Comparison of ENCODE assay signal across 21 cellular contexts in genomic region chr4:6242271-6243029, GRCh38. TPM values are rescaled to one million over a fixed set of nuclear protein-coding genes. Genes with fewer than 3 reads are reported as not detected.
A peak's percentile ranks its signal among the peaks of the same experiment; 100 is the strongest.
DNase-seq lines count a peak whose midpoint lies in the region; ATAC-seq and TF ChIP-seq lines count a peak whose summit lies in the region.
"Had no signal": no experiment of that assay in that cellular context is flagged by ENCODE, and none has a peak within 500 bp of the region (broad histone marks: within the 10 kb centered on the region; RNA-seq: fewer than 3 reads in every experiment).

No MANE protein-coding gene starts in this region.

- H3K27ac Mint-ChIP-seq in endodermal cell (no peak overlapping the region), glutamatergic neuron (ENCODE audit: unreplicated experiment) (no peak overlapping the region)
- no peak overlapping the region for H3K27ac Mint-ChIP-seq in stimulated activated effector memory CD8-positive, alpha-beta T cell treated with anti-CD3 and anti-CD28 coated beads, Interleukin-12 subunit alpha, Interleukin-12 subunit beta, amount 100 ng/mL, for 72 hours
- H3K27ac Mint-ChIP-seq: CD4-positive, alpha-beta memory T cell; GM23338; H9 had no signal

- 83 to 85% methylated on average over 8 to 11 of the region's 12 CpGs for WGBS in endodermal cell (ENCODE audit: insufficient coverage in 1 of 2, insufficient read length in 1 of 2), 2 experiments

- peak; percentile 41 for DNase-seq in endodermal cell
- DNase-seq in glutamatergic neuron: peak; percentile 1
- peak; percentile 76 for DNase-seq in posterior vena cava (ENCODE audit: low spot score)
- no peak for DNase-seq in stimulated activated effector memory CD8-positive, alpha-beta T cell treated with anti-CD3 and anti-CD28 coated beads, Interleukin-12 subunit alpha, Interleukin-12 subunit beta, amount 100 ng/mL, for 72 hours (ENCODE audit: low spot score in 2 of 2)
- DNase-seq in SHP77 treated with DMSO at 0.1 percent for 48 hours (lab: John Stamatoyannopoulos, UW): no peak
- DNase-seq in SW 1271 (lab: John Stamatoyannopoulos, UW): no peak
- DNase-seq in NOMO-1 (lab: John Stamatoyannopoulos, UW; ENCODE audit: unreplicated experiment in 2 of 2): no peak
- DNase-seq: C1 segment of cervical spinal cord; Calu3; CD4-positive, alpha-beta memory T cell; COR-L47; DMS53; DMS79 treated with DMSO at 0.1 percent for 48 hours; GF-D8; H9 had no signal

- no peak overlapping the region for H3K9ac ChIP-seq in endodermal cell (ENCODE audit: extremely low read depth, low read length, poor library complexity, severe bottlenecking)

- H3K36me3 ChIP-seq in endodermal cell (ENCODE audit: control insufficient read depth, insufficient read depth, low read length): no peaks in the 10 kb centered on the region

- H3K36me3 Mint-ChIP-seq in endodermal cell (ENCODE audit: low read depth) (no peaks in the 10 kb centered on the region), glutamatergic neuron (ENCODE audit: unreplicated experiment) (peaks cover 12% of the 10 kb centered on the region)
- H3K36me3 Mint-ChIP-seq in stimulated activated effector memory CD8-positive, alpha-beta T cell treated with anti-CD3 and anti-CD28 coated beads, Interleukin-12 subunit alpha, Interleukin-12 subunit beta, amount 100 ng/mL, for 72 hours: no peaks in the 10 kb centered on the region

- no peak overlapping the region for H3K4me3 ChIP-seq in endodermal cell (ENCODE audit: low read length)
- H3K4me3 ChIP-seq: GM23338 had no signal

- TF ChIP-seq CTCF in endodermal cell (conservative IDR thresholded peaks at IDR 0.05) (no peak), glutamatergic neuron (IDR thresholded peaks at IDR 0.05; ENCODE audit: partially characterized antibody, unreplicated experiment) (no peak)

- peaks cover 4% of the 10 kb centered on the region for H3K9me3 Mint-ChIP-seq in endodermal cell
- peaks cover 5% of the 10 kb centered on the region for H3K9me3 Mint-ChIP-seq in glutamatergic neuron (ENCODE audit: unreplicated experiment)
- H3K9me3 Mint-ChIP-seq in stimulated activated effector memory CD8-positive, alpha-beta T cell treated with anti-CD3 and anti-CD28 coated beads, Interleukin-12 subunit alpha, Interleukin-12 subunit beta, amount 100 ng/mL, for 72 hours: peaks cover 6% of the 10 kb centered on the region

- peak; percentile 37 for ATAC-seq in stimulated activated effector memory CD8-positive, alpha-beta T cell treated with anti-CD3 and anti-CD28 coated beads, Interleukin-12 subunit alpha, Interleukin-12 subunit beta, amount 100 ng/mL, for 72 hours
- no peak for ATAC-seq in HG02759 (IDR thresholded peaks at IDR 0.05; ENCODE audit: unreplicated experiment)
- ATAC-seq: GM23338, HCT116 had no signal

- H3K4me3 Mint-ChIP-seq in endodermal cell (no peak overlapping the region), glutamatergic neuron (ENCODE audit: unreplicated experiment) (no peak overlapping the region)
- no peak overlapping the region for H3K4me3 Mint-ChIP-seq in stimulated activated effector memory CD8-positive, alpha-beta T cell treated with anti-CD3 and anti-CD28 coated beads, Interleukin-12 subunit alpha, Interleukin-12 subunit beta, amount 100 ng/mL, for 72 hours
- H3K4me3 Mint-ChIP-seq: CD4-positive, alpha-beta memory T cell; GM23338; H9 had no signal

- H3K27ac ChIP-seq in endodermal cell (ENCODE audit: low read depth, low read length): no peak overlapping the region

- H3K27me3 Mint-ChIP-seq in endodermal cell (ENCODE audit: insufficient read depth) (peaks cover 33% of the 10 kb centered on the region), glutamatergic neuron (ENCODE audit: unreplicated experiment) (peaks cover 8% of the 10 kb centered on the region)

- H3K4me1 ChIP-seq in endodermal cell (ENCODE audit: control insufficient read depth, insufficient read depth, low read length): no peaks in the 10 kb centered on the region

- no peaks in the 10 kb centered on the region for H3K27me3 ChIP-seq in endodermal cell (ENCODE audit: control insufficient read depth, insufficient read depth, low read length, poor library complexity, severe bottlenecking)

- peaks cover 2% of the 10 kb centered on the region for H3K4me1 Mint-ChIP-seq in endodermal cell
- H3K4me1 Mint-ChIP-seq in glutamatergic neuron (ENCODE audit: low read depth, unreplicated experiment): peaks cover 1% of the 10 kb centered on the region
- peaks cover 8% of the 10 kb centered on the region for H3K4me1 Mint-ChIP-seq in stimulated activated effector memory CD8-positive, alpha-beta T cell treated with anti-CD3 and anti-CD28 coated beads, Interleukin-12 subunit alpha, Interleukin-12 subunit beta, amount 100 ng/mL, for 72 hours
- H3K4me1 Mint-ChIP-seq: H9 had no signal

- H3K9me3 ChIP-seq in endodermal cell (ENCODE audit: control insufficient read depth, low read length): peaks cover 14% of the 10 kb centered on the region

- intact Hi-C loops in posterior vena cava (cut with DNase I): no loop called here

RNA-seq across cellular contexts. Expression of gene WFS1, which starts 27.2 kb away (rescaled TPM):
- total RNA-seq in endodermal cell (10 to 100 TPM; 25.3 to 26.1 TPM), glutamatergic neuron (ENCODE audit: unreplicated experiment) (30.4 TPM), posterior vena cava (10 to 100 TPM; 48.9 to 52.6 TPM)
- polyA plus RNA-seq in endodermal cell (2013, experiment 1 of 2): 23.8 TPM
- polyA plus RNA-seq in endodermal cell (2013, experiment 2 of 2): 24.1 TPM

RNA-seq across cellular contexts. Expression of gene JAKMIP1, which starts 42.1 kb away (rescaled TPM):
- total RNA-seq in endodermal cell (10 to 100 TPM; 10.4 to 11.2 TPM), glutamatergic neuron (ENCODE audit: unreplicated experiment) (2.4 TPM), posterior vena cava (under 1 TPM; 0.14 TPM)
- polyA plus RNA-seq in endodermal cell (2013, experiment 1 of 2): 2.0 TPM
- polyA plus RNA-seq in endodermal cell (2013, experiment 2 of 2): 3.6 TPM
- total RNA-seq: A673, Calu3, G401 had no signal
- polyA plus RNA-seq: BJ had no signal

Comparison
In these comparisons a context has a peak if more than half of its experiments do, and no peak if none do; other contexts are left out.
1. DNase-seq: peak in endodermal cell (single experiment), glutamatergic neuron (single experiment) and posterior vena cava (single experiment); none in stimulated activated effector memory CD8-positive, alpha-beta T cell treated with anti-CD3 and anti-CD28 coated beads, Interleukin-12 subunit alpha, Interleukin-12 subunit beta, amount 100 ng/mL, for 72 hours (0 of 2), SHP77 treated with DMSO at 0.1 percent for 48 hours (single experiment), SW 1271 (0 of 2) and NOMO-1 (0 of 2).